In genomic region chr2:105287692-105288091, GRCh38 we compare ENCODE assay signal across 9 cellular contexts. TPM values are rescaled to one million over a fixed set of nuclear protein-coding genes. Genes with fewer than 3 reads are reported as not detected.
DNase-seq lines count a peak whose midpoint lies in the region; ATAC-seq and TF ChIP-seq lines count a peak whose summit lies in the region.
"Had no signal": no experiment of that assay in that cellular context is flagged by ENCODE, and none has a peak within 500 bp of the region (broad histone marks: within the 10 kb centered on the region; RNA-seq: fewer than 3 reads in every experiment).

No MANE protein-coding gene starts in this region.

- H3K36me3 Mint-ChIP-seq in T-helper 17 cell (ENCODE audit: low read depth): peaks cover 19% of the 10 kb centered on the region

- ATAC-seq in T-helper 17 cell: no peak
- ATAC-seq in GM19023 (IDR thresholded peaks at IDR 0.05; ENCODE audit: unreplicated experiment): no peak
- ATAC-seq in HG02763 (IDR thresholded peaks at IDR 0.05; ENCODE audit: unreplicated experiment): no peak

- H3K9me3 ChIP-seq in T-helper 17 cell (ENCODE audit: control insufficient read depth, low read length, poor library complexity, severe bottlenecking) (no peaks in the 10 kb centered on the region), smooth muscle cell (replicated peaks; ENCODE audit: low read depth) (no peaks in the 10 kb centered on the region)
- H3K9me3 ChIP-seq: BLaER1 had no signal

- DNase-seq in NCI-H2081 (lab: John Stamatoyannopoulos, UW) (peak; percentile 3 to 9), NCI-H2081 treated with DMSO at 0.1 percent for 48 hours (lab: John Stamatoyannopoulos, UW) (no peak), HK-2 (ENCODE audit: unreplicated experiment) (peak; percentile 22), T-helper 17 cell (no peak), fibroblast of pulmonary artery (ENCODE audit: low read depth) (peak; percentile 59), smooth muscle cell (lab: John Stamatoyannopoulos, UW; ENCODE audit: unreplicated experiment) (no peak)

- H4K20me1 ChIP-seq in smooth muscle cell (ENCODE audit: low read depth): no peaks in the 10 kb centered on the region

- H3K36me3 ChIP-seq in smooth muscle cell (ENCODE audit: low read depth): peaks cover 15% of the 10 kb centered on the region

- H3K4me3 Mint-ChIP-seq in T-helper 17 cell: no peak overlapping the region

- WGBS in smooth muscle cell (ENCODE audit: low lambda C conversion rate): 68% methylated on average over 5 of the region's 5 CpGs

- peaks cover 11% of the 10 kb centered on the region for H3K4me1 Mint-ChIP-seq in T-helper 17 cell

- H3K27ac ChIP-seq in smooth muscle cell (ENCODE audit: low read depth): no peak overlapping the region
- H3K27ac ChIP-seq: BLaER1 had no signal

- no peaks in the 10 kb centered on the region for H3F3A ChIP-seq in smooth muscle cell (ENCODE audit: low read depth)

- H3K27me3 ChIP-seq in smooth muscle cell (ENCODE audit: low read depth): no peaks in the 10 kb centered on the region
- H3K27me3 ChIP-seq: BLaER1 had no signal

- H3K79me2 ChIP-seq in smooth muscle cell (ENCODE audit: low read depth): no peaks in the 10 kb centered on the region

- H3K4me1 ChIP-seq in smooth muscle cell (ENCODE audit: low read depth): no peaks in the 10 kb centered on the region
- H3K4me1 ChIP-seq: BLaER1 had no signal

- H3K27me3 Mint-ChIP-seq in T-helper 17 cell: no peaks in the 10 kb centered on the region

- TF ChIP-seq CTCF in fibroblast of pulmonary artery (IDR thresholded peaks at IDR 0.05; ENCODE audit: low read length, missing control alignments): peak; percentile 54
- peak; percentile 47 for TF ChIP-seq CTCF in smooth muscle cell (IDR thresholded peaks at IDR 0.05; ENCODE audit: borderline replicate concordance, insufficient read depth, poor library complexity, severe bottlenecking)

- no peak overlapping the region for H3K4me3 ChIP-seq in fibroblast of pulmonary artery (replicated peaks; ENCODE audit: low read depth, low read length)
- no peak overlapping the region for H3K4me3 ChIP-seq in smooth muscle cell
- H3K4me3 ChIP-seq: BLaER1 had no signal

- peak overlapping the region; percentile 29 for H3K27ac Mint-ChIP-seq in T-helper 17 cell

- H3K4me2 ChIP-seq in smooth muscle cell: no peak overlapping the region
- H3K4me2 ChIP-seq: BLaER1 had no signal

- H2AFZ ChIP-seq in smooth muscle cell (ENCODE audit: low read depth): no peak overlapping the region

- H3K9ac ChIP-seq in smooth muscle cell (ENCODE audit: low read depth): no peak overlapping the region
- H3K9ac ChIP-seq: BLaER1 had no signal

RNA-seq across cellular contexts. Expression of gene TGFBRAP1, which starts 41.8 kb away (rescaled TPM):
- 10 to 100 TPM; 18.5 to 19.1 TPM for total RNA-seq in T-helper 17 cell
- 10.5 and 11.8 TPM in 2 replicates for total RNA-seq in smooth muscle cell
- 8.9 and 14.5 TPM in 2 replicates for polyA plus RNA-seq in smooth muscle cell

RNA-seq across cellular contexts. Expression of gene GPR45, which starts 46.1 kb away (rescaled TPM):
- total RNA-seq in T-helper 17 cell (not detected), smooth muscle cell (not detected in 2 replicates)
- polyA plus RNA-seq in smooth muscle cell: not detected in 2 replicates

RNA-seq across cellular contexts. Expression of gene C2orf49, which starts 49.6 kb away (rescaled TPM):
- total RNA-seq in T-helper 17 cell: 10 to 100 TPM; 18.1 to 21.5 TPM
- total RNA-seq in smooth muscle cell: 23.2 and 37.7 TPM in 2 replicates
- 17.9 and 18.8 TPM in 2 replicates for polyA plus RNA-seq in smooth muscle cell

Comparison
In these comparisons a context has a peak if more than half of its experiments do, and no peak if none do; other contexts are left out.
1. DNase-seq: peak in NCI-H2081 (2 of 2), HK-2 (single experiment) and fibroblast of pulmonary artery (single experiment); none in NCI-H2081 treated with DMSO at 0.1 percent for 48 hours (single experiment), T-helper 17 cell (0 of 3) and smooth muscle cell (single experiment).